In genomic region chr7:66204822-66205735, GRCh38 we compare ENCODE assay signal across 8 cellular contexts. TPM values are rescaled to one million over a fixed set of nuclear protein-coding genes. Genes with fewer than 3 reads are reported as not detected.
DNase-seq lines count a peak whose midpoint lies in the region; ATAC-seq, FAIRE-seq and TF ChIP-seq lines count a peak whose summit lies in the region.

Gene TPST1 (plus strand): TSS chr7:66205334. CDS start chr7:66240426, 35,092 bp downstream.

- no peaks in the 10 kb centered on the region for H3K27me3 ChIP-seq in ascending aorta
- H3K27me3 ChIP-seq in right cardiac atrium (ENCODE audit: control insufficient read depth, insufficient read depth), result no peaks in the 10 kb centered on the region

- H3K36me3 ChIP-seq in ascending aorta, result no peaks in the 10 kb centered on the region

- under 1% methylated on average over 89 of the region's 89 CpGs for WGBS in right cardiac atrium

- peaks cover 0 to 3% of the 10 kb centered on the region in 2 donors for H3K4me1 ChIP-seq in ascending aorta
- H3K4me1 ChIP-seq in right cardiac atrium (ENCODE audit: control insufficient read depth, insufficient read depth, low read length), result no peaks in the 10 kb centered on the region

- TF ChIP-seq POLR2A in GM15510 (IDR thresholded peaks at IDR 0.05; ENCODE audit: borderline replicate concordance, extremely low read depth, insufficient read length), result peak; percentile 81

- DNase-seq in NCI-H146 (lab: John Stamatoyannopoulos, UW) (peak; percentile 97), T-helper 2 cell (peak; percentile 33 to 76 (median 56)), ascending aorta (ENCODE audit: low spot score in 2 of 2) (peak; percentile 37 to 94), right cardiac atrium (peak; percentile 88 to 96 (median 95)), pulmonary artery endothelial cell (ENCODE audit: low read depth, low spot score) (peak; percentile 65), urothelium cell line (ENCODE audit: low spot score) (peak; percentile 99)

- no peaks in the 10 kb centered on the region for H3K9me3 ChIP-seq in ascending aorta
- no peaks in the 10 kb centered on the region for H3K9me3 ChIP-seq in right cardiac atrium (ENCODE audit: control insufficient read depth, low read length)

- ATAC-seq in HG02852 (IDR thresholded peaks at IDR 0.05; ENCODE audit: unreplicated experiment), result peak; percentile 95
- peak; percentile 98 for ATAC-seq in right cardiac atrium

- H3K4me3 ChIP-seq in ascending aorta (peak within 1 kb of the TSS; percentile 80 to 90), right cardiac atrium (ENCODE audit: low read length) (peak within 1 kb of the TSS; percentile 80)

- peak; percentile 56 to 73 (median 67) for TF ChIP-seq CTCF in ascending aorta (IDR thresholded peaks at IDR 0.05)

- H3K27ac ChIP-seq in ascending aorta (peak within 1 kb of the TSS; percentile 59 to 65), right cardiac atrium (ENCODE audit: low read length) (peak within 1 kb of the TSS; percentile 26)

- intact Hi-C loops in ascending aorta (cut with DNase I) (loop anchor here (10.0 kb wide), 3 partner anchors 210 to 450 kb away; no protein-coding TSS in a partner anchor), right cardiac atrium (cut with DNase I) (no loop called here)

- peak; percentile 44 for FAIRE-seq in urothelium cell line (lab: Jason Lieb, UNC)

RNA-seq across cellular contexts. Expression of gene TPST1, which starts in this region (rescaled TPM):
- total RNA-seq in ascending aorta, result 21.9 TPM
- total RNA-seq in right cardiac atrium, result 1 to 10 TPM; 7.3 to 9.9 (median 8.4) TPM
- 5.1 TPM for polyA plus RNA-seq in right cardiac atrium
- 31.7 and 56.7 TPM in 2 replicates for total RNA-seq in pulmonary artery endothelial cell

Comparison
In these comparisons a context has a peak if more than half of its experiments do, and no peak if none do; other contexts are left out.
1. Peak in every context shown above with its lines: DNase-seq, ATAC-seq, H3K4me3 ChIP-seq and H3K27ac ChIP-seq.